ENCODE assay signal across 8 cellular contexts in genomic region chr12:14775652-14776020, GRCh38. TPM values are rescaled to one million over a fixed set of nuclear protein-coding genes. Genes with fewer than 3 reads are reported as not detected.
DNase-seq lines count a peak whose midpoint lies in the region; ATAC-seq, FAIRE-seq and TF ChIP-seq lines count a peak whose summit lies in the region.

No MANE protein-coding gene starts in this region.

- intact Hi-C loops in adrenal gland (cut with DNase I) = no loop called here
- intact Hi-C loops in left lung (cut with DNase I) = no loop called here
- intact Hi-C loops in transverse colon (cut with DNase I; ENCODE audit: low total_unique reads) = no loop called here

- H3K4me3 ChIP-seq in adrenal gland = peak overlapping the region in 2 of 4 donors; percentile 68 to 78
- peak overlapping the region; percentile 63 to 76 for H3K4me3 ChIP-seq in left lung
- peak overlapping the region in 3 of 4 donors; percentile 65 to 83 (median 76) for H3K4me3 ChIP-seq in transverse colon

- peaks cover 57% of the 10 kb centered on the region for H3K4me1 Mint-ChIP-seq in activated naive CD4-positive, alpha-beta T cell treated with anti-CD3 and anti-CD28 coated beads, Interleukin-2, amount 10 ng/mL, durations not matched to agents 7 days and 5 days

- H3K36me3 ChIP-seq in adrenal gland (replicated peaks in 1 of 2) = no peaks in the 10 kb centered on the region
- H3K36me3 ChIP-seq in left lung = no peaks in the 10 kb centered on the region
- H3K36me3 ChIP-seq in transverse colon = no peaks in the 10 kb centered on the region

- no peak for FAIRE-seq in frontal cortex (lab: Jason Lieb, UNC)

- CTCF ChIA-PET in activated naive CD4-positive, alpha-beta T cell treated with anti-CD3 and anti-CD28 coated beads, Interleukin-2, amount 10 ng/mL, durations not matched to agents 7 days and 5 days (lab: Charles Lee) = interaction anchor here (0.6 to 2.1 kb wide), 5 partner anchors 14 to 220 kb away, joined by 3 to 8 read pairs (median 3); no protein-coding TSS in a partner anchor

- TF ChIP-seq CTCF in adrenal gland (IDR thresholded peaks at IDR 0.05) (no peak), left lung (IDR thresholded peaks at IDR 0.05) (no peak), transverse colon (IDR thresholded peaks at IDR 0.05) (no peak)

- H3K27me3 ChIP-seq in adrenal gland (no peaks in the 10 kb centered on the region), left lung (peaks cover 0 to 10% of the 10 kb centered on the region in 2 donors), transverse colon (no peaks in the 10 kb centered on the region)

- peak overlapping the region; percentile 86 to 98 (median 98) for H3K27ac ChIP-seq in adrenal gland
- peak overlapping the region; percentile 95 to 97 for H3K27ac ChIP-seq in left lung
- H3K27ac ChIP-seq in transverse colon = peak overlapping the region; percentile 94 to 99 (median 96)

- in situ Hi-C loops in transverse colon (cut with MboI; ENCODE audit: low pct_ligation_motif_present in 1 of 4, low pct_unique_long_range_greater_than_20kb in 1 of 4, low sequenced_read_pairs in 3 of 4) = no loop called here

- WGBS in adrenal gland, 4 donors = 30 to 53% (median 42%) methylated on average over 1 of the region's 1 CpG
- 17 to 67% methylated on average over 1 of the region's 1 CpG for WGBS in transverse colon (ENCODE audit: low coverage in 1 of 2), 2 donors

- H3K4me3 Mint-ChIP-seq in activated naive CD4-positive, alpha-beta T cell treated with anti-CD3 and anti-CD28 coated beads, Interleukin-2, amount 10 ng/mL, durations not matched to agents 7 days and 5 days = peak overlapping the region; percentile 97

- peaks cover 13% of the 10 kb centered on the region for H3K27me3 Mint-ChIP-seq in activated naive CD4-positive, alpha-beta T cell treated with anti-CD3 and anti-CD28 coated beads, Interleukin-2, amount 10 ng/mL, durations not matched to agents 7 days and 5 days

- H3K4me1 ChIP-seq in adrenal gland (replicated peaks in 1 of 2) (peaks cover 11 to 12% of the 10 kb centered on the region in 2 donors), left lung (peaks cover 0 to 17% of the 10 kb centered on the region in 2 donors), transverse colon (peaks cover 0 to 35% (median 22%) of the 10 kb centered on the region in 4 donors)

- DNase-seq in activated naive CD4-positive, alpha-beta T cell treated with anti-CD3 and anti-CD28 coated beads, Interleukin-2, amount 10 ng/mL, durations not matched to agents 7 days and 5 days = no peak
- no peak for DNase-seq in activated naive CD4-positive, alpha-beta T cell treated with Interleukin-2 at 50 U/mL for 16 hours
- DNase-seq in adrenal gland (no peak), left lung (no peak), transverse colon (no peak), frontal cortex (ENCODE audit: low spot score in 2 of 2) (no peak)

- TF ChIP-seq POLR2A in adrenal gland (IDR thresholded peaks at IDR 0.05) (no peak), transverse colon (IDR thresholded peaks at IDR 0.05) (no peak)

- H3K27ac Mint-ChIP-seq in activated naive CD4-positive, alpha-beta T cell treated with anti-CD3 and anti-CD28 coated beads, Interleukin-2, amount 10 ng/mL, durations not matched to agents 7 days and 5 days = peak overlapping the region; percentile 93

- ATAC-seq in left lung = no peak
- no peak for ATAC-seq in HG02938 (IDR thresholded peaks at IDR 0.05; ENCODE audit: unreplicated experiment)
- ATAC-seq in GM21381 (IDR thresholded peaks at IDR 0.05; ENCODE audit: unreplicated experiment) = no peak

- H3K9me3 Mint-ChIP-seq in activated naive CD4-positive, alpha-beta T cell treated with anti-CD3 and anti-CD28 coated beads, Interleukin-2, amount 10 ng/mL, durations not matched to agents 7 days and 5 days = no peaks in the 10 kb centered on the region

- TF ChIP-seq EP300 in transverse colon (IDR thresholded peaks at IDR 0.05; ENCODE audit: low read depth) = no peak

- peaks cover 20% of the 10 kb centered on the region for H3K36me3 Mint-ChIP-seq in activated naive CD4-positive, alpha-beta T cell treated with anti-CD3 and anti-CD28 coated beads, Interleukin-2, amount 10 ng/mL, durations not matched to agents 7 days and 5 days

- H3K9me3 ChIP-seq in adrenal gland (replicated peaks in 1 of 3) (no peaks in the 10 kb centered on the region), left lung (no peaks in the 10 kb centered on the region), transverse colon (no peaks in the 10 kb centered on the region)

RNA-seq across cellular contexts. Expression of gene WBP11, which starts 27.6 kb away (rescaled TPM):
- 100 to 1,000 TPM in 1 of 8 donors, 10 to 100 TPM in 7; 11.5 to 103 (median 43.3) TPM for total RNA-seq in adrenal gland
- polyA plus RNA-seq in adrenal gland = 100 to 1,000 TPM in 1 of 3 donors, 10 to 100 TPM in 2; 16.6 to 112 (median 20.2) TPM
- total RNA-seq in left lung = 10 to 100 TPM; 38.6 to 53.5 TPM
- total RNA-seq in transverse colon = 10 to 100 TPM in 2 of 4 donors, 1 to 10 TPM in 2; 7.4 to 19.4 (median 11.6) TPM
- 20.8 TPM for total RNA-seq in frontal cortex

RNA-seq across cellular contexts. Expression of gene C12orf60, which starts 27.8 kb away (rescaled TPM):
- total RNA-seq in adrenal gland (1 to 10 TPM; 2.6 to 9.3 (median 4.5) TPM), left lung (1 to 10 TPM in 1 of 2 donors, under 1 TPM in 1; 0.81 to 1.2 TPM), transverse colon (under 1 TPM in 2 of 4 donors, not detected in 2; 0.55 to 0.95 TPM), frontal cortex (1.6 TPM)
- polyA plus RNA-seq in adrenal gland = 10 to 100 TPM in 1 of 3 donors, 1 to 10 TPM in 2; 3.1 to 12.5 (median 4.8) TPM

RNA-seq across cellular contexts. Expression of gene SMCO3, which starts 38.3 kb away (rescaled TPM):
- total RNA-seq in adrenal gland = under 1 TPM in 6 of 8 donors, not detected in 2; 0.21 to 0.41 (median 0.28) TPM
- polyA plus RNA-seq in adrenal gland = under 1 TPM in 2 of 3 donors, not detected in 1; 0.20 to 0.24 TPM
- total RNA-seq in left lung = 1 to 10 TPM in 1 of 2 donors, under 1 TPM in 1; 0.97 to 1.1 TPM
- total RNA-seq in transverse colon = not detected
- total RNA-seq in frontal cortex = 0.41 TPM
